ENCODE assay signal across 8 cellular contexts in the genomic region with DNA sequence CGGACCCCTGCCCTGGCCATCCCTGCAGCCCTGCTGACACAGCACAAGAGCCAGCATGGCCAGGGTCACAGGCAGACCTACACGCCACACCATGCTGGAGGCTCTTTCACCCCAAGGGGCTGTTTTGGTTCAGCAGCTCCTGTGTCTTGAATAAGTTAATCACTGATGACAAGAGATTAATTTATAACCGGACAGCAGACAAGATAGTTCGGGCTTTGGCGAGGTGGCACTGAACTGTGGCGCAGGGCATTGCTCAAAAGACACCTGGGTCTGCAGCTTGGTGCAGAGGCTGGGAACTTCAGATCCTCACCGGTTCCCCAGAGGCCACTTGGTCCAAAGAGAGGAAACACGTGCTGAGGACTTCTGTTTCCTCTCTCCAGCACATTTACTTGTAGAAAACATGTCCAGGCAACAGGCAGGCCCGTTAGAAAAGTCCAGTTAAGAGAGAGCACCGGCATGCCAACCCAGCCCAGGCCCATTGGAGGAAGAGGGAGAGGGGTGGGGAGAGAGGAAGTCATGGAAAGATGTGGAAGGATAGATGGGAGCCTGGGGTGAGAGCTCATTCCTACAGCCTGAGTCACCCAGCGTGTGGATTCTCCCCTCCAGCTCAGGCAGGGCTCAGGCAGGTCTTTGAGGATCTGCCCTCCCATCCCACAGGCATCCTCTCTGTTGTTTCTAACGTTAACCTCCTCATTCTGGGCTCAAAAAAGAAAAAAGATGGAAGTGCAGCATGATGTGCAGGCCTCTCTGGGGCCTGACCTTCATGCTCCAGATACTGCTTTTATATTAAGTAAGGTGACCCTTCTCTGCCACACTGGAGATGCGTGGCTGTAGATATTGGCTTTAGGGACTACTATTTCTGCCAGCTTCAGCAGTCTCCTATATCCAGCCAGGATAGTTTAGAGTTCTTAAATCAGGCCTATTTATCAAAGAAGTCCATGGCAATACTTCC.
DNase-seq lines count a peak whose midpoint lies in the region; ATAC-seq and TF ChIP-seq lines count a peak whose summit lies in the region.

No MANE protein-coding gene starts in this region.

- no peak for TF ChIP-seq RAD21 in SK-N-SH (IDR thresholded peaks at IDR 0.05; ENCODE audit: low read length)

- H3K4me1 ChIP-seq in HEK293 (ENCODE audit: control insufficient read depth, insufficient read depth, low read length), result no peaks in the 10 kb centered on the region; the same call in 1 of the 2 replicates
- peaks cover 0 to 17% of the 10 kb centered on the region in 2 experiments; a peak in 2 of 4 replicates for H3K4me1 ChIP-seq in SK-N-SH (ENCODE audit: control insufficient read depth in 1 of 2, insufficient read depth in 2 of 2, low read depth in 1 of 2, low read length in 1 of 2)

- H3K79me2 ChIP-seq in SK-N-SH (ENCODE audit: insufficient read depth), result no peaks in the 10 kb centered on the region

- ATAC-seq in HG03039 (IDR thresholded peaks at IDR 0.05; ENCODE audit: unreplicated experiment), result no peak
- ATAC-seq in GM19023 (IDR thresholded peaks at IDR 0.05; ENCODE audit: unreplicated experiment), result no peak

- no peak overlapping the region for H3K9ac ChIP-seq in SK-N-SH

- H3K27me3 Mint-ChIP-seq in activated T-cell treated with anti-CD3 and anti-CD28 coated beads, Interleukin-2, amount 50 U/mL, for 24 hours, result peaks cover 28% of the 10 kb centered on the region

- no peaks in the 10 kb centered on the region for H3K9me2 ChIP-seq in SK-N-SH

- CTCF ChIA-PET in HEK293 (lab: Yijun Ruan, JAX) (interaction anchor here (0.6 to 3.1 kb wide), 4 partner anchors 9 to 591 kb away, joined by 3 to 18 read pairs (median 4); no protein-coding TSS in a partner anchor), SK-N-SH (lab: Yijun Ruan, JAX) (interaction anchor here (3.2 kb wide), 1 partner anchor 8 kb away, joined by 16 read pairs; no protein-coding TSS in a partner anchor)

- H3K27ac ChIP-seq in HEK293 (ENCODE audit: extremely low read depth, low read depth, low read length) (no peak overlapping the region), SK-N-SH (ENCODE audit: low read depth in 2 of 2, low read length in 1 of 2) (peak overlapping the region in 1 of 2 experiments; percentile 62; a peak in 2 of 4 replicates)

- H3K27ac Mint-ChIP-seq in activated T-cell treated with anti-CD3 and anti-CD28 coated beads, Interleukin-2, amount 50 U/mL, for 24 hours, result no peak overlapping the region

- no peaks in the 10 kb centered on the region for H3K9me3 Mint-ChIP-seq in activated T-cell treated with anti-CD3 and anti-CD28 coated beads, Interleukin-2, amount 50 U/mL, for 24 hours

- H3K9me3 ChIP-seq in HEK293 (ENCODE audit: control insufficient read depth, insufficient read depth, low read depth, low read length) (no peaks in the 10 kb centered on the region), SK-N-SH (no peaks in the 10 kb centered on the region)

- H3K4me3 ChIP-seq in HEK293 (ENCODE audit: low read depth, low read length) (no peak overlapping the region), SK-N-SH (ENCODE audit: low read depth in 2 of 2, low read length in 1 of 2) (no peak overlapping the region)

- no peaks in the 10 kb centered on the region for H3K36me3 ChIP-seq in HEK293 (ENCODE audit: control insufficient read depth in 2 of 2, insufficient read depth in 1 of 2, low read length in 2 of 2)
- no peaks in the 10 kb centered on the region for H3K36me3 ChIP-seq in SK-N-SH (replicated peaks in 1 of 2; ENCODE audit: control insufficient read depth in 1 of 2, insufficient read depth in 2 of 2, low read length in 1 of 2)

- H4K20me1 ChIP-seq in SK-N-SH (ENCODE audit: insufficient read depth), result no peaks in the 10 kb centered on the region

- peaks cover 2% of the 10 kb centered on the region for H3F3A ChIP-seq in SK-N-SH (replicated peaks; ENCODE audit: insufficient read depth)

- POLR2A ChIA-PET in HEK293 (lab: Yijun Ruan, JAX), result interaction anchor here (1.1 kb wide), 1 partner anchor 9 kb away, joined by 4 read pairs; no protein-coding TSS in a partner anchor
- POLR2A ChIA-PET in SK-N-SH (lab: Yijun Ruan, JAX), result interaction anchor here (0.6 kb wide), 1 partner anchor 538 kb away, joined by 3 read pairs; no protein-coding TSS in a partner anchor

- H3K27me3 ChIP-seq in SK-N-SH (ENCODE audit: insufficient read depth), result no peaks in the 10 kb centered on the region

- TF ChIP-seq EP300 in SK-N-SH (IDR thresholded peaks at IDR 0.05; ENCODE audit: borderline replicate concordance in 1 of 2, low read depth in 1 of 2, low read length in 1 of 2), result no peak

- peaks cover 13% of the 10 kb centered on the region for H3K4me1 Mint-ChIP-seq in activated T-cell treated with anti-CD3 and anti-CD28 coated beads, Interleukin-2, amount 50 U/mL, for 24 hours (ENCODE audit: low read depth)

- TF ChIP-seq CTCF in HEK293 (tag by site-specific recombination; IDR thresholded peaks at IDR 0.05) (no peak), SK-N-SH (IDR thresholded peaks at IDR 0.05) (no peak)

- peak overlapping the region; percentile 89 for H2AFZ ChIP-seq in SK-N-SH (ENCODE audit: low read depth)

- H3K36me3 Mint-ChIP-seq in activated T-cell treated with anti-CD3 and anti-CD28 coated beads, Interleukin-2, amount 50 U/mL, for 24 hours (ENCODE audit: low read depth), result no peaks in the 10 kb centered on the region

- DNase-seq in AG08395 (ENCODE audit: low spot score) (peak; percentile 94), SK-N-SH (no peak), iPS DF 19.7 (ENCODE audit: low read depth, low spot score) (peak; percentile 50), NCI-H345 (lab: John Stamatoyannopoulos, UW) (no peak)
- no peak for DNase-seq in activated T-cell treated with anti-CD3 and anti-CD28 coated beads, Interleukin-2, amount 50 U/mL, for 24 hours

- 54% methylated on average over 12 of the region's 13 CpGs for WGBS in SK-N-SH (ENCODE audit: low lambda C conversion rate)

- H3K4me3 Mint-ChIP-seq in activated T-cell treated with anti-CD3 and anti-CD28 coated beads, Interleukin-2, amount 50 U/mL, for 24 hours, result no peak overlapping the region

- H3K4me2 ChIP-seq in SK-N-SH, result peak overlapping the region; percentile 41; the same call in 1 of the 2 replicates

TF ChIP-seq in HEK293, 187 proteins besides CTCF, POLR2A, EP300 and RAD21 (continues in another document):
- TF ChIP-seq, protein P1, sequence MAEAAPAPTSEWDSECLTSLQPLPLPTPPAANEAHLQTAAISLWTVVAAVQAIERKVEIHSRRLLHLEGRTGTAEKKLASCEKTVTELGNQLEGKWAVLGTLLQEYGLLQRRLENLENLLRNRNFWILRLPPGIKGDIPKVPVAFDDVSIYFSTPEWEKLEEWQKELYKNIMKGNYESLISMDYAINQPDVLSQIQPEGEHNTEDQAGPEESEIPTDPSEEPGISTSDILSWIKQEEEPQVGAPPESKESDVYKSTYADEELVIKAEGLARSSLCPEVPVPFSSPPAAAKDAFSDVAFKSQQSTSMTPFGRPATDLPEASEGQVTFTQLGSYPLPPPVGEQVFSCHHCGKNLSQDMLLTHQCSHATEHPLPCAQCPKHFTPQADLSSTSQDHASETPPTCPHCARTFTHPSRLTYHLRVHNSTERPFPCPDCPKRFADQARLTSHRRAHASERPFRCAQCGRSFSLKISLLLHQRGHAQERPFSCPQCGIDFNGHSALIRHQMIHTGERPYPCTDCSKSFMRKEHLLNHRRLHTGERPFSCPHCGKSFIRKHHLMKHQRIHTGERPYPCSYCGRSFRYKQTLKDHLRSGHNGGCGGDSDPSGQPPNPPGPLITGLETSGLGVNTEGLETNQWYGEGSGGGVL (tag by site-specific recombination; IDR thresholded peaks at IDR 0.05), result peak; percentile 58
- TF ChIP-seq ZNF23 (tag by site-specific recombination; IDR thresholded peaks at IDR 0.05; ENCODE audit: borderline replicate concordance) (no peak), YY1 (tag by site-specific recombination; IDR thresholded peaks at IDR 0.05) (no peak), HOXD13 (CRISPR knock-in tag; IDR thresholded peaks at IDR 0.05; ENCODE audit: borderline replicate concordance) (no peak), ZNF791 (tag by site-specific recombination; IDR thresholded peaks at IDR 0.05) (no peak), OVOL3 (tag by site-specific recombination; IDR thresholded peaks at IDR 0.05) (no peak), PRDM1 (tag by site-specific recombination; IDR thresholded peaks at IDR 0.05) (peak; percentile 51; the same call in 1 of the 2 replicates)

TF ChIP-seq in SK-N-SH, 30 proteins besides CTCF, POLR2A, EP300 and RAD21 (continues in another document):
- no peak for TF ChIP-seq MEF2A (IDR thresholded peaks at IDR 0.05; ENCODE audit: borderline replicate concordance, low read depth)
- TF ChIP-seq TEAD4 (IDR thresholded peaks at IDR 0.05; ENCODE audit: borderline replicate concordance, insufficient read depth), result 0 out of 2 replicates have a peak, but pooled peaks have one; percentile 26
- no peak for TF ChIP-seq TCF12 (IDR thresholded peaks at IDR 0.05)
- no peak for TF ChIP-seq FOXJ3 (CRISPR knock-in tag; IDR thresholded peaks at IDR 0.05)
- TF ChIP-seq, protein P2, sequence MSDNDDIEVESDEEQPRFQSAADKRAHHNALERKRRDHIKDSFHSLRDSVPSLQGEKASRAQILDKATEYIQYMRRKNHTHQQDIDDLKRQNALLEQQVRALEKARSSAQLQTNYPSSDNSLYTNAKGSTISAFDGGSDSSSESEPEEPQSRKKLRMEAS (IDR thresholded peaks at IDR 0.05; ENCODE audit: low read depth), result peak; percentile 85
- TF ChIP-seq TAF1 (IDR thresholded peaks at IDR 0.05; ENCODE audit: borderline replicate concordance, low read depth, low read length), result no peak
- no peak for TF ChIP-seq RCOR1 (IDR thresholded peaks at IDR 0.05; ENCODE audit: low read length)
- TF ChIP-seq EZH2phosphoT487 (IDR thresholded peaks at IDR 0.05; ENCODE audit: borderline replicate concordance, low read depth), result no peak
- TF ChIP-seq SMC3 (IDR thresholded peaks at IDR 0.05; ENCODE audit: low read depth, low read length), result no peak
- TF ChIP-seq GATA2 (CRISPR knock-in tag; IDR thresholded peaks at IDR 0.05), result no peak
- no peak for TF ChIP-seq ELF1 (IDR thresholded peaks at IDR 0.05)
- TF ChIP-seq RFX5 (IDR thresholded peaks at IDR 0.05; ENCODE audit: low read length), result no peak
- TF ChIP-seq JUND (IDR thresholded peaks at IDR 0.05), result peak; percentile 82
- TF ChIP-seq NRF1 (IDR thresholded peaks at IDR 0.05; ENCODE audit: low read depth, low read length), result no peak
- no peak for TF ChIP-seq RXRA (IDR thresholded peaks at IDR 0.05; ENCODE audit: borderline replicate concordance, low read depth)
- no peak for TF ChIP-seq POLR2AphosphoS5 (IDR thresholded peaks at IDR 0.05; ENCODE audit: low read depth, low read length)
- no peak for TF ChIP-seq MXI1 (IDR thresholded peaks at IDR 0.05; ENCODE audit: low read depth, low read length)

Comparison
In these comparisons a context has a peak if more than half of its experiments do, and no peak if none do; other contexts are left out.
1. DNase-seq: peak in AG08395 (single experiment) and iPS DF 19.7 (single experiment); none in SK-N-SH (single experiment), activated T-cell treated with anti-CD3 and anti-CD28 coated beads, Interleukin-2, amount 50 U/mL, for 24 hours (single experiment) and NCI-H345 (single experiment).